13 cellular contexts compared by ENCODE assay signal in the genomic region with DNA sequence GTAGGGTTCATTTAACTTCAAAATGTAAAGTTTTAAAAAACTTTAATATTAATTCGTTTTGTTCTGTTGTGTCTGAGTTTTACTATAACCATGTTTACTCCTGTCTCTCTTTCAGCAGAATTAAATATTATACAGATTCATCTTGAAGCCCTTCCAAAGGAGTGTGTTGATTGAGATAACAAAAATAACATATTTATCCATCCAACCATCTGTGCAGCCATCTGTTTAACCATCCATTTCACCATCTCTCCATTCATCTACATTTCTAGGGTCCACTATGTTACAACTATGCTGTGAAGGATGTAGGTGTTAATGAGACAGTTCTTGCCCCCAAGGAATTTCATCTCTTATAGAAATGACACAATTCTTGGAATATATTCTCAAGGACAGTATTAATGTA. TPM values are rescaled to one million over a fixed set of nuclear protein-coding genes. Genes with fewer than 3 reads are reported as not detected.
DNase-seq lines count a peak whose midpoint lies in the region; ATAC-seq lines count a peak whose summit lies in the region.
"Had no signal": no experiment of that assay in that cellular context is flagged by ENCODE, and none has a peak within 500 bp of the region (broad histone marks: within the 10 kb centered on the region; RNA-seq: fewer than 3 reads in every experiment).

No MANE protein-coding gene starts in this region.

- H3K4me3 Mint-ChIP-seq in activated CD8-positive, alpha-beta T cell treated with anti-CD3 and anti-CD28 coated beads, Interleukin-2, amount 10 ng/mL, durations not matched to agents 7 days and 5 days: no peak overlapping the region
- H3K4me3 Mint-ChIP-seq: CD4-positive, alpha-beta memory T cell; H9; IgD-negative memory B cell had no signal

- H3K27ac Mint-ChIP-seq in activated CD8-positive, alpha-beta T cell treated with anti-CD3 and anti-CD28 coated beads, Interleukin-2, amount 10 ng/mL, durations not matched to agents 7 days and 5 days: no peak overlapping the region
- H3K27ac Mint-ChIP-seq: CD4-positive, alpha-beta memory T cell; H9; IgD-negative memory B cell had no signal

- H3K27ac ChIP-seq in substantia nigra (ENCODE audit: low read depth, low read length, poor library complexity, severe bottlenecking): no peak overlapping the region
- H3K27ac ChIP-seq: C4-2B had no signal

- H3K36me3 Mint-ChIP-seq in activated CD8-positive, alpha-beta T cell treated with anti-CD3 and anti-CD28 coated beads, Interleukin-2, amount 10 ng/mL, durations not matched to agents 7 days and 5 days (ENCODE audit: low read depth): no peaks in the 10 kb centered on the region
- H3K36me3 Mint-ChIP-seq: CD4-positive, alpha-beta memory T cell; IgD-negative memory B cell had no signal

- H3K9me3 Mint-ChIP-seq in activated CD8-positive, alpha-beta T cell treated with anti-CD3 and anti-CD28 coated beads, Interleukin-2, amount 10 ng/mL, durations not matched to agents 7 days and 5 days (ENCODE audit: insufficient read depth): no peaks in the 10 kb centered on the region
- H3K9me3 Mint-ChIP-seq: H9 had no signal

- H3K4me1 Mint-ChIP-seq in activated CD8-positive, alpha-beta T cell treated with anti-CD3 and anti-CD28 coated beads, Interleukin-2, amount 10 ng/mL, durations not matched to agents 7 days and 5 days (ENCODE audit: low read depth): no peaks in the 10 kb centered on the region
- H3K4me1 Mint-ChIP-seq: CD4-positive, alpha-beta memory T cell; H9; IgD-negative memory B cell had no signal

- peaks cover 18% of the 10 kb centered on the region for H3K27me3 Mint-ChIP-seq in activated CD8-positive, alpha-beta T cell treated with anti-CD3 and anti-CD28 coated beads, Interleukin-2, amount 10 ng/mL, durations not matched to agents 7 days and 5 days (ENCODE audit: low read depth)

- POLR2A ChIA-PET in activated CD8-positive, alpha-beta T cell treated with anti-CD3 and anti-CD28 coated beads, Interleukin-2, amount 10 ng/mL, durations not matched to agents 7 days and 5 days (lab: Charles Lee): no interaction called here

- no peak for ATAC-seq in activated CD8-positive, alpha-beta T cell treated with anti-CD3 and anti-CD28 coated beads, Interleukin-2, amount 10 ng/mL, durations not matched to agents 7 days and 5 days

- CTCF ChIA-PET in activated CD8-positive, alpha-beta T cell treated with anti-CD3 and anti-CD28 coated beads, Interleukin-2, amount 10 ng/mL, durations not matched to agents 7 days and 5 days (lab: Charles Lee): no interaction called here

- DNase-seq in DMS 273 treated with DMSO at 0.1 percent for 48 hours (lab: John Stamatoyannopoulos, UW) (peak; percentile 78), NCI-H2171 (lab: John Stamatoyannopoulos, UW) (peak; percentile 61), NCI-H524 treated with DMSO at 0.1 percent for 48 hours (lab: John Stamatoyannopoulos, UW) (peak; percentile 77), cerebellum (ENCODE audit: low spot score) (peak; percentile 54), substantia nigra (lab: John Stamatoyannopoulos, UW) (no peak), occipital lobe (lab: John Stamatoyannopoulos, UW) (no peak)
- DNase-seq in activated CD8-positive, alpha-beta T cell treated with anti-CD3 and anti-CD28 coated beads, Interleukin-2, amount 10 ng/mL, durations not matched to agents 7 days and 5 days: no peak
- DNase-seq: BE2C; CD4-positive, alpha-beta memory T cell; GOT3; H9 had no signal

RNA-seq across cellular contexts. Expression of gene GNG12, which starts 36.0 kb away (rescaled TPM):
- total RNA-seq in cerebellum: 27.4 TPM
- total RNA-seq in activated CD8-positive, alpha-beta T cell treated with anti-CD3 and anti-CD28 coated beads, Interleukin-2, amount 10 ng/mL, durations not matched to agents 7 days and 5 days: not detected
- total RNA-seq in occipital lobe: 29.9 TPM
- total RNA-seq: CD4-positive, alpha-beta memory T cell had no signal

Comparison
In these comparisons a context has a peak if more than half of its experiments do, and no peak if none do; other contexts are left out.
1. DNase-seq: peak in DMS 273 treated with DMSO at 0.1 percent for 48 hours (single experiment), NCI-H2171 (single experiment), NCI-H524 treated with DMSO at 0.1 percent for 48 hours (single experiment) and cerebellum (single experiment); none in substantia nigra (0 of 49), activated CD8-positive, alpha-beta T cell treated with anti-CD3 and anti-CD28 coated beads, Interleukin-2, amount 10 ng/mL, durations not matched to agents 7 days and 5 days (single experiment) and occipital lobe (single experiment).
2. RNA of gene GNG12, which starts 36.0 kb away (total RNA-seq): 29.9 TPM in occipital lobe (single experiment) and 27.4 TPM in cerebellum (single experiment); not detected in activated CD8-positive, alpha-beta T cell treated with anti-CD3 and anti-CD28 coated beads, Interleukin-2, amount 10 ng/mL, durations not matched to agents 7 days and 5 days; every median in the first group is over 10 times any median in the second.